1 cellular context compared by ENCODE assay signal in genomic region chr5:111628901-111629300, GRCh38.
TF ChIP-seq lines count a peak whose summit lies in the region.

No MANE protein-coding gene starts in this region.

TF ChIP-seq in HepG2, 621 proteins besides CTCF, POLR2A, EP300 and RAD21 (continued from another document):
- TF ChIP-seq, protein P1, sequence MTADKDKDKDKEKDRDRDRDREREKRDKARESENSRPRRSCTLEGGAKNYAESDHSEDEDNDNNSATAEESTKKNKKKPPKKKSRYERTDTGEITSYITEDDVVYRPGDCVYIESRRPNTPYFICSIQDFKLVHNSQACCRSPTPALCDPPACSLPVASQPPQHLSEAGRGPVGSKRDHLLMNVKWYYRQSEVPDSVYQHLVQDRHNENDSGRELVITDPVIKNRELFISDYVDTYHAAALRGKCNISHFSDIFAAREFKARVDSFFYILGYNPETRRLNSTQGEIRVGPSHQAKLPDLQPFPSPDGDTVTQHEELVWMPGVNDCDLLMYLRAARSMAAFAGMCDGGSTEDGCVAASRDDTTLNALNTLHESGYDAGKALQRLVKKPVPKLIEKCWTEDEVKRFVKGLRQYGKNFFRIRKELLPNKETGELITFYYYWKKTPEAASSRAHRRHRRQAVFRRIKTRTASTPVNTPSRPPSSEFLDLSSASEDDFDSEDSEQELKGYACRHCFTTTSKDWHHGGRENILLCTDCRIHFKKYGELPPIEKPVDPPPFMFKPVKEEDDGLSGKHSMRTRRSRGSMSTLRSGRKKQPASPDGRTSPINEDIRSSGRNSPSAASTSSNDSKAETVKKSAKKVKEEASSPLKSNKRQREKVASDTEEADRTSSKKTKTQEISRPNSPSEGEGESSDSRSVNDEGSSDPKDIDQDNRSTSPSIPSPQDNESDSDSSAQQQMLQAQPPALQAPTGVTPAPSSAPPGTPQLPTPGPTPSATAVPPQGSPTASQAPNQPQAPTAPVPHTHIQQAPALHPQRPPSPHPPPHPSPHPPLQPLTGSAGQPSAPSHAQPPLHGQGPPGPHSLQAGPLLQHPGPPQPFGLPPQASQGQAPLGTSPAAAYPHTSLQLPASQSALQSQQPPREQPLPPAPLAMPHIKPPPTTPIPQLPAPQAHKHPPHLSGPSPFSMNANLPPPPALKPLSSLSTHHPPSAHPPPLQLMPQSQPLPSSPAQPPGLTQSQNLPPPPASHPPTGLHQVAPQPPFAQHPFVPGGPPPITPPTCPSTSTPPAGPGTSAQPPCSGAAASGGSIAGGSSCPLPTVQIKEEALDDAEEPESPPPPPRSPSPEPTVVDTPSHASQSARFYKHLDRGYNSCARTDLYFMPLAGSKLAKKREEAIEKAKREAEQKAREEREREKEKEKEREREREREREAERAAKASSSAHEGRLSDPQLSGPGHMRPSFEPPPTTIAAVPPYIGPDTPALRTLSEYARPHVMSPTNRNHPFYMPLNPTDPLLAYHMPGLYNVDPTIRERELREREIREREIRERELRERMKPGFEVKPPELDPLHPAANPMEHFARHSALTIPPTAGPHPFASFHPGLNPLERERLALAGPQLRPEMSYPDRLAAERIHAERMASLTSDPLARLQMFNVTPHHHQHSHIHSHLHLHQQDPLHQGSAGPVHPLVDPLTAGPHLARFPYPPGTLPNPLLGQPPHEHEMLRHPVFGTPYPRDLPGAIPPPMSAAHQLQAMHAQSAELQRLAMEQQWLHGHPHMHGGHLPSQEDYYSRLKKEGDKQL (CRISPR knock-in tag; IDR thresholded peaks at IDR 0.05; ENCODE audit: low read depth), result no peak
- TF ChIP-seq ZNF33B (CRISPR knock-in tag; IDR thresholded peaks at IDR 0.05) (no peak), DNMT1 (CRISPR knock-in tag; IDR thresholded peaks at IDR 0.05) (no peak)
- TF ChIP-seq, protein P2, sequence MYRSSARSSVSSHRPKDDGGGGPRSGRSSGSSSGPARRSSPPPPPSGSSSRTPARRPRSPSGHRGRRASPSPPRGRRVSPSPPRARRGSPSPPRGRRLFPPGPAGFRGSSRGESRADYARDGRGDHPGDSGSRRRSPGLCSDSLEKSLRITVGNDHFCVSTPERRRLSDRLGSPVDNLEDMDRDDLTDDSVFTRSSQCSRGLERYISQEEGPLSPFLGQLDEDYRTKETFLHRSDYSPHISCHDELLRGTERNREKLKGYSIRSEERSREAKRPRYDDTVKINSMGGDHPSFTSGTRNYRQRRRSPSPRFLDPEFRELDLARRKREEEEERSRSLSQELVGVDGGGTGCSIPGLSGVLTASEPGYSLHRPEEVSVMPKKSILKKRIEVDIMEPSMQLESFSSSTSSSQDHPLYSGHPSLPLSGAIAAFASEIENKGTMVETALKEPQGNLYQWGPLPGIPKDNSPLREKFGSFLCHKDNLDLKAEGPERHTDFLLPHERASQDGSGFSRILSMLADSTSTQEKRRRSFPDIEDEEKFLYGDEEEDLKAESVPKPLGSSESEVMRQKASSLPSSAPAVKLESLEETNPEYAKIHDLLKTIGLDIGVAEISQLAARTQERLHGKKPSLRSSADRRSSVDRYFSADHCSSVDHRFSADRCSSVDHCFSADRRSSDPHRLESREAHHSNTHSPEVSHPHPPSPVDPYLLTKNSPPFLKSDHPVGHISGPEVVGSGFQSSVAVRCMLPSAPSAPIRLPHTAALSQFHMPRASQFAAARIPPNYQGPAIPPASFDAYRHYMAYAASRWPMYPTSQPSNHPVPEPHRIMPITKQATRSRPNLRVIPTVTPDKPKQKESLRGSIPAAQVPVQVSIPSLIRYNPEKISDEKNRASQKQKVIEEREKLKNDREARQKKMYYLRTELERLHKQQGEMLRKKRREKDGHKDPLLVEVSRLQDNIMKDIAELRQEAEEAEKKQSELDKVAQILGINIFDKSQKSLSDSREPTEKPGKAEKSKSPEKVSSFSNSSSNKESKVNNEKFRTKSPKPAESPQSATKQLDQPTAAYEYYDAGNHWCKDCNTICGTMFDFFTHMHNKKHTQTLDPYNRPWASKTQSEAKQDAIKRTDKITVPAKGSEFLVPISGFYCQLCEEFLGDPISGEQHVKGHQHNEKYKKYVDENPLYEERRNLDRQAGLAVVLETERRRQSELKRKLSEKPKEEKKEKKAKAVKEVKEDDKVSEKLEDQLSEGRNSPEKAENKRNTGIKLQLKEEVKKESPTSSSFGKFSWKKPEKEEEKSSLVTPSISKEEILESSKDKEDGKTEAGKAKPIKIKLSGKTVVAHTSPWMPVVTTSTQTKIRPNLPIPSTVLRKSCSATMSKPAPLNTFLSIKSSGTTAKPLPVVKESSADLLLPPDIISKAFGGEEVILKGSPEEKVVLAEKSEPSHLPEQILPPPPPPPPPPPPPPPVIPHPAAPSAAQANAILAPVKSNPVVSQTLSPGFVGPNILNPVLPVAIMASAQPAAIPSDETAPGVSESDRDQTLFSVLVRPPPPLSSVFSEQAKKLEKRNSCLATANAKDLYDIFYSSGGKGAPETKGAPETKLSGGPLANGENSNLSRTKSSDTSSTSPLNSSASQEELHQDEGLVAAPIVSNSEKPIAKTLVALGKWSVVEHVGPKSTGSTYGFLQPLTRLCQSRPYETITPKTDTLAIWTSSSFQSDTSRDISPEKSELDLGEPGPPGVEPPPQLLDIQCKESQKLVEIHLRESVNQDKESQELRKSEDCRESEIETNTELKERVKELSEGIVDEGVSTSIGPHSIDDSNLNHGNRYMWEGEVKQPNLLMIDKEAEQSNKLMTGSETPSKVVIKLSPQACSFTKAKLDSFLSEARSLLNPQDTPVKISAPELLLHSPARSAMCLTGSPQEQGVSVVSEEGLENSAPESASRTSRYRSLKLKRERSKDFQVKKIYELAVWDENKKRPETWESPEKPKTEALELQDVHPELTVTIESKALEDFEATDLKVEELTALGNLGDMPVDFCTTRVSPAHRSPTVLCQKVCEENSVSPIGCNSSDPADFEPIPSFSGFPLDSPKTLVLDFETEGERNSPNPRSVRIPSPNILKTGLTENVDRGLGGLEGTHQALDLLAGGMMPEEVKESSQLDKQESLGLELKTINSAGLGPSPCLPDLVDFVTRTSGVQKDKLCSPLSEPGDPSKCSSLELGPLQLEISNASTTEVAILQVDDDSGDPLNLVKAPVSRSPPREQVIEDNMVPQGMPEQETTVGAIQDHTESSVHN (CRISPR knock-in tag; IDR thresholded peaks at IDR 0.05), result no peak
- TF ChIP-seq, protein P3, sequence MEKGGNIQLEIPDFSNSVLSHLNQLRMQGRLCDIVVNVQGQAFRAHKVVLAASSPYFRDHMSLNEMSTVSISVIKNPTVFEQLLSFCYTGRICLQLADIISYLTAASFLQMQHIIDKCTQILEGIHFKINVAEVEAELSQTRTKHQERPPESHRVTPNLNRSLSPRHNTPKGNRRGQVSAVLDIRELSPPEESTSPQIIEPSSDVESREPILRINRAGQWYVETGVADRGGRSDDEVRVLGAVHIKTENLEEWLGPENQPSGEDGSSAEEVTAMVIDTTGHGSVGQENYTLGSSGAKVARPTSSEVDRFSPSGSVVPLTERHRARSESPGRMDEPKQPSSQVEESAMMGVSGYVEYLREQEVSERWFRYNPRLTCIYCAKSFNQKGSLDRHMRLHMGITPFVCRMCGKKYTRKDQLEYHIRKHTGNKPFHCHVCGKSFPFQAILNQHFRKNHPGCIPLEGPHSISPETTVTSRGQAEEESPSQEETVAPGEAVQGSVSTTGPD (CRISPR knock-in tag; IDR thresholded peaks at IDR 0.05), result no peak
